In genomic region chr2:203238329-203238710, GRCh38 we compare ENCODE assay signal across 1 cellular context.
TF ChIP-seq lines count a peak whose summit lies in the region.

No MANE protein-coding gene starts in this region.

TF ChIP-seq in A549, 52 proteins besides CTCF, POLR2A, EP300 and RAD21 (continued from another document):
- TF ChIP-seq MYC (IDR thresholded peaks at IDR 0.05; ENCODE audit: borderline replicate concordance, low read length) = no peak
